Comparison of ENCODE assay signal across 1 cellular context in the genomic region with DNA sequence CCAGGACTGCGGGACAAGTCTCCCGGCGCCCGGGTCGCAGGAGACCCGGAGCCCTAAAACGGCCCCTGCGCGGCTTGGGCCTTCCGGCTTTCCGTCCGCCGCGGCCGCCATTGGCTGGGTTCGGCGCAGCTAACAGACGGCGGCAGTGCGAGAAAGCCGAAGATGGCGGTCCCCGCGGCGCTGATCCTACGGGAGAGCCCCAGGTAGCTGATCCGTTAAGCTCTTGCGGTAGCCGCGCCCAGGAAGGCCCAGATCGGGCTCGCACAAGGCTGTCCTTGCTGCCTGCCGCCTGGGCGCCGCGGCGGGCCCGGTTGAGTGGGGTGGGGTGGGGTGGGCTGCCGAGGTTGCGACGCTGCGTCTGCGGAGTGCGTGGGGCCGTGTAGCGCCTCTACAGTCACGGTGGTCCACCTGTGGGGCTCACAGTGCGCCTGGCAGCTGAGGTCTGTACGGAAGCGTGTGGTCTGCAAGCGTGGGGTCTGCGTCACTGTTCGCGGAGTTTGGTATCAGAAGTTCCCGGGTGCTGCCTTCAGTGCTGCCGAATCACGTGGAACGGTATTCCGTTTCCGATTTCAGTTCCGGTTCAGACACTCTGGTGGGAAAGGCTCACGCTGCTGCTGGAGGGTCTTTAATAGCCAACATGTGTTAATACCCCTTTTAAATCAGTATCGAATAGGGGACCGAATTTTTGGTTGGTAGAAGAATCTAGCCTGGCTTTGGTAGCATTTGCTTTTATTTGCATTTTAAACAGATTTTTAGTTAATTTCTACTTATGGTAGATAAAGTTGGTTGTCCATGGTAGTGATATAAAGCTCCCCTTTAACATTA.
TF ChIP-seq lines count a peak whose summit lies in the region.

A gene (plus strand): TSS at position 135 of the 825 bp plus-strand sequence.

TF ChIP-seq in GM12878, 131 proteins besides CTCF, POLR2A, EP300 and RAD21 (continued from another document and continues in another):
- TF ChIP-seq PML (IDR thresholded peaks at IDR 0.05; ENCODE audit: low read length) (0 out of 2 replicates have a peak, but pooled peaks have one; percentile 39), ZNF384 (IDR thresholded peaks at IDR 0.05; ENCODE audit: borderline replicate concordance, low read depth, low read length) (no peak), MTA3 (IDR thresholded peaks at IDR 0.05; ENCODE audit: borderline replicate concordance, low read length) (no peak), ZNF24 (IDR thresholded peaks at IDR 0.05) (0 out of 2 replicates have a peak, but pooled peaks have one; percentile 16), NFIC (IDR thresholded peaks at IDR 0.05; ENCODE audit: low read depth, low read length) (peak; percentile 35; the same call in 1 of the 2 replicates), SUZ12 (IDR thresholded peaks at IDR 0.05; ENCODE audit: unreplicated experiment) (no peak), NBN (IDR thresholded peaks at IDR 0.05) (peak; percentile 65; the same call in 1 of the 2 replicates), RAD51 (IDR thresholded peaks at IDR 0.05) (peak; percentile 84), DPF2 (IDR thresholded peaks at IDR 0.05) (peak; percentile 77), FOXK2 (IDR thresholded peaks at IDR 0.05) (no peak), IRF4 (IDR thresholded peaks at IDR 0.05; ENCODE audit: low read depth, low read length) (peak; percentile 80), CREM (IDR thresholded peaks at IDR 0.05; ENCODE audit: low read depth) (peak; percentile 77), JUNB (IDR thresholded peaks at IDR 0.05) (no peak), EZH2 (IDR thresholded peaks at IDR 0.05; ENCODE audit: borderline replicate concordance, control insufficient read depth, low read depth, low read length) (no peak), WRNIP1 (IDR thresholded peaks at IDR 0.05; ENCODE audit: borderline replicate concordance, low read depth, low read length) (no peak), IKZF2 (IDR thresholded peaks at IDR 0.05) (peak; percentile 34 to 51; a peak in 2 of 4 replicates), SMAD5 (IDR thresholded peaks at IDR 0.05; ENCODE audit: low read depth) (peak; percentile 70; the same call in 1 of the 2 replicates), MEF2B (IDR thresholded peaks at IDR 0.05; ENCODE audit: partially characterized antibody, poor library complexity, severe bottlenecking) (no peak), IKZF1 (conservative IDR thresholded peaks at IDR 0.05) (peak; percentile 89), POLR2AphosphoS5 (IDR thresholded peaks at IDR 0.05; ENCODE audit: low read length) (peak; percentile 96), NR2F1 (conservative IDR thresholded peaks at IDR 0.05) (no peak), BACH1 (IDR thresholded peaks at IDR 0.05; ENCODE audit: borderline replicate concordance) (peak; percentile 60), HDAC2 (IDR thresholded peaks at IDR 0.05) (no peak), ZZZ3 (IDR thresholded peaks at IDR 0.05; ENCODE audit: control insufficient read depth, insufficient read length, low read depth) (no peak), RB1 (IDR thresholded peaks at IDR 0.05; ENCODE audit: borderline replicate concordance) (peak; percentile 80), SREBF2 (IDR thresholded peaks at IDR 0.05; ENCODE audit: low read length) (no peak), MXI1 (IDR thresholded peaks at IDR 0.05; ENCODE audit: low read depth, low read length) (peak; percentile 71; the same call in 1 of the 2 replicates), GABPA (IDR thresholded peaks at IDR 0.05; ENCODE audit: low read depth) (peak; percentile 80), PAX5 (IDR thresholded peaks at IDR 0.05; ENCODE audit: borderline replicate concordance, low read depth, low read length) (peak; percentile 88), TCF12 (IDR thresholded peaks at IDR 0.05; ENCODE audit: low read depth, low read length) (peak; percentile 84), RFX5 (IDR thresholded peaks at IDR 0.05; ENCODE audit: low read depth, low read length) (no peak), ZNF207 (IDR thresholded peaks at IDR 0.05; ENCODE audit: borderline replicate concordance) (peak; percentile 71; the same call in 1 of the 2 replicates), NR2C1 (IDR thresholded peaks at IDR 0.05) (peak; percentile 76), MEF2A (IDR thresholded peaks at IDR 0.05; ENCODE audit: insufficient read depth, low read depth, low read length) (no peak), CBX5 (IDR thresholded peaks at IDR 0.05; ENCODE audit: low read depth) (peak; percentile 4; the same call in 1 of the 2 replicates), ZNF622 (IDR thresholded peaks at IDR 0.05) (no peak), ESRRA (IDR thresholded peaks at IDR 0.05; ENCODE audit: low read length) (0 out of 2 replicates have a peak, but pooled peaks have one; percentile 18)
- TF ChIP-seq, protein P1, sequence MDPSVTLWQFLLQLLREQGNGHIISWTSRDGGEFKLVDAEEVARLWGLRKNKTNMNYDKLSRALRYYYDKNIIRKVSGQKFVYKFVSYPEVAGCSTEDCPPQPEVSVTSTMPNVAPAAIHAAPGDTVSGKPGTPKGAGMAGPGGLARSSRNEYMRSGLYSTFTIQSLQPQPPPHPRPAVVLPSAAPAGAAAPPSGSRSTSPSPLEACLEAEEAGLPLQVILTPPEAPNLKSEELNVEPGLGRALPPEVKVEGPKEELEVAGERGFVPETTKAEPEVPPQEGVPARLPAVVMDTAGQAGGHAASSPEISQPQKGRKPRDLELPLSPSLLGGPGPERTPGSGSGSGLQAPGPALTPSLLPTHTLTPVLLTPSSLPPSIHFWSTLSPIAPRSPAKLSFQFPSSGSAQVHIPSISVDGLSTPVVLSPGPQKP (IDR thresholded peaks at IDR 0.05; ENCODE audit: low read depth, low read length) = peak; percentile 65
- TF ChIP-seq, protein P2, sequence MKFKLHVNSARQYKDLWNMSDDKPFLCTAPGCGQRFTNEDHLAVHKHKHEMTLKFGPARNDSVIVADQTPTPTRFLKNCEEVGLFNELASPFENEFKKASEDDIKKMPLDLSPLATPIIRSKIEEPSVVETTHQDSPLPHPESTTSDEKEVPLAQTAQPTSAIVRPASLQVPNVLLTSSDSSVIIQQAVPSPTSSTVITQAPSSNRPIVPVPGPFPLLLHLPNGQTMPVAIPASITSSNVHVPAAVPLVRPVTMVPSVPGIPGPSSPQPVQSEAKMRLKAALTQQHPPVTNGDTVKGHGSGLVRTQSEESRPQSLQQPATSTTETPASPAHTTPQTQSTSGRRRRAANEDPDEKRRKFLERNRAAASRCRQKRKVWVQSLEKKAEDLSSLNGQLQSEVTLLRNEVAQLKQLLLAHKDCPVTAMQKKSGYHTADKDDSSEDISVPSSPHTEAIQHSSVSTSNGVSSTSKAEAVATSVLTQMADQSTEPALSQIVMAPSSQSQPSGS (IDR thresholded peaks at IDR 0.05; ENCODE audit: low read length) = no peak; the same call in 1 of the 2 replicates
- TF ChIP-seq, protein P3, sequence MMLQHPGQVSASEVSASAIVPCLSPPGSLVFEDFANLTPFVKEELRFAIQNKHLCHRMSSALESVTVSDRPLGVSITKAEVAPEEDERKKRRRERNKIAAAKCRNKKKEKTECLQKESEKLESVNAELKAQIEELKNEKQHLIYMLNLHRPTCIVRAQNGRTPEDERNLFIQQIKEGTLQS (IDR thresholded peaks at IDR 0.05; ENCODE audit: borderline replicate concordance, extremely low read depth, low read depth, low read length) = no peak
- TF ChIP-seq, protein P4, sequence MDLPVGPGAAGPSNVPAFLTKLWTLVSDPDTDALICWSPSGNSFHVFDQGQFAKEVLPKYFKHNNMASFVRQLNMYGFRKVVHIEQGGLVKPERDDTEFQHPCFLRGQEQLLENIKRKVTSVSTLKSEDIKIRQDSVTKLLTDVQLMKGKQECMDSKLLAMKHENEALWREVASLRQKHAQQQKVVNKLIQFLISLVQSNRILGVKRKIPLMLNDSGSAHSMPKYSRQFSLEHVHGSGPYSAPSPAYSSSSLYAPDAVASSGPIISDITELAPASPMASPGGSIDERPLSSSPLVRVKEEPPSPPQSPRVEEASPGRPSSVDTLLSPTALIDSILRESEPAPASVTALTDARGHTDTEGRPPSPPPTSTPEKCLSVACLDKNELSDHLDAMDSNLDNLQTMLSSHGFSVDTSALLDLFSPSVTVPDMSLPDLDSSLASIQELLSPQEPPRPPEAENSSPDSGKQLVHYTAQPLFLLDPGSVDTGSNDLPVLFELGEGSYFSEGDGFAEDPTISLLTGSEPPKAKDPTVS (IDR thresholded peaks at IDR 0.05; ENCODE audit: low read depth, low read length) = no peak
- TF ChIP-seq, protein P5, sequence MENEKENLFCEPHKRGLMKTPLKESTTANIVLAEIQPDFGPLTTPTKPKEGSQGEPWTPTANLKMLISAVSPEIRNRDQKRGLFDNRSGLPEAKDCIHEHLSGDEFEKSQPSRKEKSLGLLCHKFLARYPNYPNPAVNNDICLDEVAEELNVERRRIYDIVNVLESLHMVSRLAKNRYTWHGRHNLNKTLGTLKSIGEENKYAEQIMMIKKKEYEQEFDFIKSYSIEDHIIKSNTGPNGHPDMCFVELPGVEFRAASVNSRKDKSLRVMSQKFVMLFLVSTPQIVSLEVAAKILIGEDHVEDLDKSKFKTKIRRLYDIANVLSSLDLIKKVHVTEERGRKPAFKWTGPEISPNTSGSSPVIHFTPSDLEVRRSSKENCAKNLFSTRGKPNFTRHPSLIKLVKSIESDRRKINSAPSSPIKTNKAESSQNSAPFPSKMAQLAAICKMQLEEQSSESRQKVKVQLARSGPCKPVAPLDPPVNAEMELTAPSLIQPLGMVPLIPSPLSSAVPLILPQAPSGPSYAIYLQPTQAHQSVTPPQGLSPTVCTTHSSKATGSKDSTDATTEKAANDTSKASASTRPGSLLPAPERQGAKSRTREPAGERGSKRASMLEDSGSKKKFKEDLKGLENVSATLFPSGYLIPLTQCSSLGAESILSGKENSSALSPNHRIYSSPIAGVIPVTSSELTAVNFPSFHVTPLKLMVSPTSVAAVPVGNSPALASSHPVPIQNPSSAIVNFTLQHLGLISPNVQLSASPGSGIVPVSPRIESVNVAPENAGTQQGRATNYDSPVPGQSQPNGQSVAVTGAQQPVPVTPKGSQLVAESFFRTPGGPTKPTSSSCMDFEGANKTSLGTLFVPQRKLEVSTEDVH (IDR thresholded peaks at IDR 0.05; ENCODE audit: low read depth, partially characterized antibody) = peak; percentile 29
- TF ChIP-seq, protein P6, sequence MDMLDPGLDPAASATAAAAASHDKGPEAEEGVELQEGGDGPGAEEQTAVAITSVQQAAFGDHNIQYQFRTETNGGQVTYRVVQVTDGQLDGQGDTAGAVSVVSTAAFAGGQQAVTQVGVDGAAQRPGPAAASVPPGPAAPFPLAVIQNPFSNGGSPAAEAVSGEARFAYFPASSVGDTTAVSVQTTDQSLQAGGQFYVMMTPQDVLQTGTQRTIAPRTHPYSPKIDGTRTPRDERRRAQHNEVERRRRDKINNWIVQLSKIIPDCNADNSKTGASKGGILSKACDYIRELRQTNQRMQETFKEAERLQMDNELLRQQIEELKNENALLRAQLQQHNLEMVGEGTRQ (IDR thresholded peaks at IDR 0.05; ENCODE audit: borderline replicate concordance, low read depth, low read length) = peak; percentile 31; the same call in 1 of the 2 replicates
- TF ChIP-seq, protein P7, sequence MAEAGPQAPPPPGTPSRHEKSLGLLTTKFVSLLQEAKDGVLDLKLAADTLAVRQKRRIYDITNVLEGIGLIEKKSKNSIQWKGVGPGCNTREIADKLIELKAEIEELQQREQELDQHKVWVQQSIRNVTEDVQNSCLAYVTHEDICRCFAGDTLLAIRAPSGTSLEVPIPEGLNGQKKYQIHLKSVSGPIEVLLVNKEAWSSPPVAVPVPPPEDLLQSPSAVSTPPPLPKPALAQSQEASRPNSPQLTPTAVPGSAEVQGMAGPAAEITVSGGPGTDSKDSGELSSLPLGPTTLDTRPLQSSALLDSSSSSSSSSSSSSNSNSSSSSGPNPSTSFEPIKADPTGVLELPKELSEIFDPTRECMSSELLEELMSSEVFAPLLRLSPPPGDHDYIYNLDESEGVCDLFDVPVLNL (IDR thresholded peaks at IDR 0.05; ENCODE audit: low read depth, low read length) = 0 out of 2 replicates have a peak, but pooled peaks have one; percentile 22
- TF ChIP-seq, protein P8, sequence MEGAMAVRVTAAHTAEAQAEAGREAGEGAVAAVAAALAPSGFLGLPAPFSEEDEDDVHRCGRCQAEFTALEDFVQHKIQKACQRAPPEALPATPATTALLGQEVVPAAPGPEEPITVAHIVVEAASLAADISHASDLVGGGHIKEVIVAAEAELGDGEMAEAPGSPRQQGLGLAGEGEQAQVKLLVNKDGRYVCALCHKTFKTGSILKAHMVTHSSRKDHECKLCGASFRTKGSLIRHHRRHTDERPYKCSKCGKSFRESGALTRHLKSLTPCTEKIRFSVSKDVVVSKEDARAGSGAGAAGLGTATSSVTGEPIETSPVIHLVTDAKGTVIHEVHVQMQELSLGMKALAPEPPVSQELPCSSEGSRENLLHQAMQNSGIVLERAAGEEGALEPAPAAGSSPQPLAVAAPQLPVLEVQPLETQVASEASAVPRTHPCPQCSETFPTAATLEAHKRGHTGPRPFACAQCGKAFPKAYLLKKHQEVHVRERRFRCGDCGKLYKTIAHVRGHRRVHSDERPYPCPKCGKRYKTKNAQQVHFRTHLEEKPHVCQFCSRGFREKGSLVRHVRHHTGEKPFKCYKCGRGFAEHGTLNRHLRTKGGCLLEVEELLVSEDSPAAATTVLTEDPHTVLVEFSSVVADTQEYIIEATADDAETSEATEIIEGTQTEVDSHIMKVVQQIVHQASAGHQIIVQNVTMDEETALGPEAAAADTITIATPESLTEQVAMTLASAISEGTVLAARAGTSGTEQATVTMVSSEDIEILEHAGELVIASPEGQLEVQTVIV (IDR thresholded peaks at IDR 0.05; ENCODE audit: borderline replicate concordance, partially characterized antibody) = no peak
- TF ChIP-seq, protein P9, sequence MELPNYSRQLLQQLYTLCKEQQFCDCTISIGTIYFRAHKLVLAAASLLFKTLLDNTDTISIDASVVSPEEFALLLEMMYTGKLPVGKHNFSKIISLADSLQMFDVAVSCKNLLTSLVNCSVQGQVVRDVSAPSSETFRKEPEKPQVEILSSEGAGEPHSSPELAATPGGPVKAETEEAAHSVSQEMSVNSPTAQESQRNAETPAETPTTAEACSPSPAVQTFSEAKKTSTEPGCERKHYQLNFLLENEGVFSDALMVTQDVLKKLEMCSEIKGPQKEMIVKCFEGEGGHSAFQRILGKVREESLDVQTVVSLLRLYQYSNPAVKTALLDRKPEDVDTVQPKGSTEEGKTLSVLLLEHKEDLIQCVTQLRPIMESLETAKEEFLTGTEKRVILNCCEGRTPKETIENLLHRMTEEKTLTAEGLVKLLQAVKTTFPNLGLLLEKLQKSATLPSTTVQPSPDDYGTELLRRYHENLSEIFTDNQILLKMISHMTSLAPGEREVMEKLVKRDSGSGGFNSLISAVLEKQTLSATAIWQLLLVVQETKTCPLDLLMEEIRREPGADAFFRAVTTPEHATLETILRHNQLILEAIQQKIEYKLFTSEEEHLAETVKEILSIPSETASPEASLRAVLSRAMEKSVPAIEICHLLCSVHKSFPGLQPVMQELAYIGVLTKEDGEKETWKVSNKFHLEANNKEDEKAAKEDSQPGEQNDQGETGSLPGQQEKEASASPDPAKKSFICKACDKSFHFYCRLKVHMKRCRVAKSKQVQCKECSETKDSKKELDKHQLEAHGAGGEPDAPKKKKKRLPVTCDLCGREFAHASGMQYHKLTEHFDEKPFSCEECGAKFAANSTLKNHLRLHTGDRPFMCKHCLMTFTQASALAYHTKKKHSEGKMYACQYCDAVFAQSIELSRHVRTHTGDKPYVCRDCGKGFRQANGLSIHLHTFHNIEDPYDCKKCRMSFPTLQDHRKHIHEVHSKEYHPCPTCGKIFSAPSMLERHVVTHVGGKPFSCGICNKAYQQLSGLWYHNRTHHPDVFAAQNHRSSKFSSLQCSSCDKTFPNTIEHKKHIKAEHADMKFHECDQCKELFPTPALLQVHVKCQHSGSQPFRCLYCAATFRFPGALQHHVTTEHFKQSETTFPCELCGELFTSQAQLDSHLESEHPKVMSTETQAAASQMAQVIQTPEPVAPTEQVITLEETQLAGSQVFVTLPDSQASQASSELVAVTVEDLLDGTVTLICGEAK (IDR thresholded peaks at IDR 0.05; ENCODE audit: borderline replicate concordance) = peak; percentile 67; the same call in 1 of the 2 replicates
